In genomic region chr2:103788875-103789715, GRCh38 we compare ENCODE assay signal across 10 cellular contexts.
DNase-seq lines count a peak whose midpoint lies in the region; ATAC-seq and TF ChIP-seq lines count a peak whose summit lies in the region.
"Had no signal": no experiment of that assay in that cellular context is flagged by ENCODE, and none has a peak within 500 bp of the region (broad histone marks: within the 10 kb centered on the region; RNA-seq: fewer than 3 reads in every experiment).

No MANE protein-coding gene starts in this region.

- H3K36me3 Mint-ChIP-seq in activated CD4-positive, alpha-beta T cell treated with anti-CD3 and anti-CD28 coated beads for 36 hours (ENCODE audit: low read depth) = no peaks in the 10 kb centered on the region

- H3K4me1 ChIP-seq in body of pancreas (peaks cover 4% of the 10 kb centered on the region), liver (ENCODE audit: control insufficient read depth in 4 of 4, insufficient read depth in 4 of 4, low read length in 3 of 4) (peaks cover 5 to 26% (median 25%) of the 10 kb centered on the region in 4 donors)
- H3K4me1 ChIP-seq: BE2C had no signal

- peaks cover 4% of the 10 kb centered on the region for H3K9me3 Mint-ChIP-seq in activated CD4-positive, alpha-beta T cell treated with anti-CD3 and anti-CD28 coated beads for 36 hours (ENCODE audit: low read depth)

- H3K9me3 ChIP-seq in MG63 (no peaks in the 10 kb centered on the region), body of pancreas (no peaks in the 10 kb centered on the region), liver (ENCODE audit: control insufficient read depth in 4 of 4, low read length in 3 of 4) (no peaks in the 10 kb centered on the region)
- H3K9me3 ChIP-seq: BE2C had no signal

- H3K4me3 Mint-ChIP-seq in activated CD4-positive, alpha-beta T cell treated with anti-CD3 and anti-CD28 coated beads for 36 hours = no peak overlapping the region

- POLR2A ChIA-PET in activated CD4-positive, alpha-beta T cell treated with anti-CD3 and anti-CD28 coated beads for 36 hours (lab: Charles Lee) = no interaction called here

- H3K27ac ChIP-seq in body of pancreas (peak overlapping the region in 3 of 4 donors; percentile 9 to 53 (median 33)), liver (ENCODE audit: low read depth in 1 of 2, low read length in 2 of 2) (peak overlapping the region; percentile 44 to 67)

- no peak for TF ChIP-seq CTCF in body of pancreas (IDR thresholded peaks at IDR 0.05)
- TF ChIP-seq CTCF in liver (IDR thresholded peaks at IDR 0.05; ENCODE audit: low read depth, low read length, missing input control) = no peak

- H3K27me3 ChIP-seq in MG63 (no peaks in the 10 kb centered on the region), body of pancreas (no peaks in the 10 kb centered on the region), liver (ENCODE audit: control insufficient read depth in 4 of 4, insufficient read depth in 4 of 4, low read length in 3 of 4) (no peaks in the 10 kb centered on the region)
- H3K27me3 ChIP-seq: BE2C had no signal

- peak; percentile 22 to 47 for TF ChIP-seq RAD21 in liver (IDR thresholded peaks at IDR 0.05)

- ATAC-seq in body of pancreas = peak; percentile 87
- ATAC-seq in HG02759 (IDR thresholded peaks at IDR 0.05; ENCODE audit: unreplicated experiment) = no peak
- no peak for ATAC-seq in activated CD4-positive, alpha-beta T cell treated with anti-CD3 and anti-CD28 coated beads for 36 hours

- H3K9ac ChIP-seq in liver (ENCODE audit: low read depth in 1 of 2, low read length in 2 of 2) = no peak overlapping the region

- DNase-seq in Ammon's horn (ENCODE audit: low spot score) (peak; percentile 77), MG63 (peak; percentile 32), body of pancreas (peak; percentile 59 to 70 (median 64))
- DNase-seq in activated effector memory CD4-positive, alpha-beta T cell treated with anti-CD3 and anti-CD28 coated beads, Interleukin-2, amount 50 U/mL, for 16 hours = no peak
- no peak for DNase-seq in activated CD4-positive, alpha-beta T cell treated with anti-CD3 and anti-CD28 coated beads for 48 hours
- DNase-seq in activated CD4-positive, alpha-beta T cell treated with anti-CD3 and anti-CD28 coated beads for 36 hours = no peak
- DNase-seq: BE2C, OCI-M1 had no signal

- H3K36me3 ChIP-seq in MG63 (no peaks in the 10 kb centered on the region), body of pancreas (replicated peaks in 1 of 2; ENCODE audit: insufficient read depth in 1 of 2, low read depth in 2 of 2) (no peaks in the 10 kb centered on the region), liver (ENCODE audit: control insufficient read depth in 4 of 4, insufficient read depth in 3 of 4, low read depth in 1 of 4, low read length in 3 of 4) (no peaks in the 10 kb centered on the region)
- H3K36me3 ChIP-seq: BE2C had no signal

- no peaks in the 10 kb centered on the region for H3K27me3 Mint-ChIP-seq in activated CD4-positive, alpha-beta T cell treated with anti-CD3 and anti-CD28 coated beads for 36 hours

- H3K4me3 ChIP-seq in MG63 = no peak overlapping the region
- H3K4me3 ChIP-seq in body of pancreas = no peak overlapping the region
- H3K4me3 ChIP-seq in liver (ENCODE audit: low read depth in 1 of 3, low read length in 3 of 3) = no peak overlapping the region

- CTCF ChIA-PET in activated CD4-positive, alpha-beta T cell treated with anti-CD3 and anti-CD28 coated beads for 36 hours (lab: Charles Lee) = no interaction called here

- no peaks in the 10 kb centered on the region for H3K4me1 Mint-ChIP-seq in activated CD4-positive, alpha-beta T cell treated with anti-CD3 and anti-CD28 coated beads for 36 hours

- H3K27ac Mint-ChIP-seq in activated CD4-positive, alpha-beta T cell treated with anti-CD3 and anti-CD28 coated beads for 36 hours = no peak overlapping the region

- no peak for TF ChIP-seq POLR2A in body of pancreas (IDR thresholded peaks at IDR 0.05)

- intact Hi-C loops in body of pancreas (cut with DNase I) = no loop called here
- intact Hi-C loops in activated CD4-positive, alpha-beta T cell treated with anti-CD3 and anti-CD28 coated beads for 36 hours (cut with DNase I, micrococcal nuclease) = no loop called here

- WGBS in body of pancreas, 2 donors = 13 to 18% methylated on average over 4 of the region's 4 CpGs
- WGBS in liver = 13% methylated on average over 4 of the region's 4 CpGs

TF ChIP-seq in liver, 16 proteins besides CTCF, POLR2A, EP300 and RAD21:
- TF ChIP-seq EGR1 (IDR thresholded peaks at IDR 0.05; ENCODE audit: low read depth in 2 of 2) = no peak
- TF ChIP-seq RXRA (IDR thresholded peaks at IDR 0.05) = peak in 1 of 2 donors; percentile 48
- TF ChIP-seq HNF4A (conservative IDR thresholded peaks at IDR 0.05) = peak; percentile 51 to 56
- TF ChIP-seq FOXA1 (IDR thresholded peaks at IDR 0.05) = no peak
- peak; percentile 51 for TF ChIP-seq YY1 (IDR thresholded peaks at IDR 0.05)
- TF ChIP-seq ATF3 (IDR thresholded peaks at IDR 0.05) = peak; percentile 97
- no peak for TF ChIP-seq FOXA2 (IDR thresholded peaks at IDR 0.05)
- peak; percentile 99 to 100 for TF ChIP-seq JUND (IDR thresholded peaks at IDR 0.05)
- peak; percentile 44 for TF ChIP-seq SP1 (IDR thresholded peaks at IDR 0.05)
- TF ChIP-seq NR2F2 (IDR thresholded peaks at IDR 0.05) = no peak
TF ChIP-seq in liver: peak in this region for 6.

Comparison
In these comparisons a context has a peak if more than half of its experiments do, and no peak if none do; other contexts are left out.
1. DNase-seq: peak in Ammon's horn (single experiment), MG63 (single experiment) and body of pancreas (4 of 4); none in activated effector memory CD4-positive, alpha-beta T cell treated with anti-CD3 and anti-CD28 coated beads, Interleukin-2, amount 50 U/mL, for 16 hours (single experiment), activated CD4-positive, alpha-beta T cell treated with anti-CD3 and anti-CD28 coated beads for 48 hours (single experiment) and activated CD4-positive, alpha-beta T cell treated with anti-CD3 and anti-CD28 coated beads for 36 hours (single experiment).